In the genomic region with DNA sequence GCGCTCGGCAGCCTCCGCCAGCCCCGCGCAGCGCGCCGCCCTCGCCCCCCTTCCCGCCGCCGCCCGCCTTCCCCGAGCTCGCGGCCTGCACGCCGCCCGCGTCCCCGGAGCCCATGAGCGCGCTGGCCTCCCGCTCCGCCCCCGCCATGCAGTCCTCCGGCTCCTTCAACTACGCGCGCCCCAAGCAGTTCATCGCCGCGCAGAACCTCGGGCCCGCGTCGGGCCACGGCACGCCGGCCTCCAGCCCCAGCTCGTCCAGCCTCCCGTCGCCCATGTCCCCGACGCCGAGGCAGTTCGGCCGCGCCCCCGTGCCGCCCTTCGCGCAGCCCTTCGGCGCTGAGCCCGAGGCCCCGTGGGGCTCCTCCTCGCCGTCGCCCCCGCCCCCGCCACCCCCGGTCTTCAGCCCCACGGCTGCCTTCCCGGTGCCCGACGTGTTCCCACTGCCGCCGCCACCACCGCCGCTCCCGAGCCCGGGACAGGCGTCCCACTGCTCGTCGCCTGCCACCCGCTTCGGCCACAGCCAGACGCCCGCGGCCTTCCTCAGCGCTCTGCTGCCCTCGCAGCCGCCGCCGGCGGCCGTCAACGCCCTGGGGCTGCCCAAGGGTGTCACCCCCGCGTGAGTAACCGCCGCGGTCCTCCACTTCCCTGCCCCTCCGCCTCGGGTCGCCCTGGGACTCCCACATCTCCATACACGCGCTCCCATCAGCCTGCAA, we compare ENCODE assay signal across 8 cellular contexts.
DNase-seq lines count a peak whose midpoint lies in the region; ATAC-seq and TF ChIP-seq lines count a peak whose summit lies in the region.

No MANE protein-coding gene starts in this region.

- no peaks in the 10 kb centered on the region for H3K9me3 ChIP-seq in adrenal gland (replicated peaks in 1 of 3)

- intact Hi-C loops in adrenal gland (cut with DNase I), result no loop called here
- intact Hi-C loops in left colon (cut with DNase I, micrococcal nuclease), result no loop called here

- peaks cover 6 to 37% of the 10 kb centered on the region in 2 donors for H3K4me1 ChIP-seq in adrenal gland (replicated peaks in 1 of 2)

- H3K36me3 ChIP-seq in adrenal gland (replicated peaks in 1 of 2), result no peaks in the 10 kb centered on the region

- WGBS in adrenal gland, 4 donors, result 4 to 5% (median 4%) methylated on average over 17 to 99 of the region's 99 CpGs

- DNase-seq in GM12864 (ENCODE audit: low read depth), result no peak
- no peak for DNase-seq in HL-60 (ENCODE audit: low read depth in 1 of 2, low spot score in 1 of 2)
- peak in 6 of 7 donors; percentile 31 to 59 (median 52) for DNase-seq in adrenal gland
- DNase-seq in left colon, result peak; percentile 29 to 31
- DNase-seq in stimulated activated CD8-positive, alpha-beta memory T cell treated with anti-CD3 and anti-CD28 coated beads, Interleukin-4, amount 100 ng/mL, for 24 hours (ENCODE audit: low read depth), result peak; percentile 14
- no peak for DNase-seq in pons (ENCODE audit: low spot score)
- no peak for DNase-seq in GF-D8 (lab: John Stamatoyannopoulos, UW)
- DNase-seq in SK-N-DZ (ENCODE audit: low spot score), result no peak

- peak in 1 of 2 donors; percentile 21 for TF ChIP-seq POLR2A in adrenal gland (IDR thresholded peaks at IDR 0.05)

- H3K27me3 ChIP-seq in HL-60 (ENCODE audit: insufficient read depth, poor library complexity, severe bottlenecking) (peaks cover 26% of the 10 kb centered on the region), adrenal gland (no peaks in the 10 kb centered on the region)

- peak; percentile 59 for ATAC-seq in left colon

- H3K4me3 ChIP-seq in GM12864 (ENCODE audit: low read depth, low read length) (peak overlapping the region; percentile 48), HL-60 (replicated peaks; ENCODE audit: insufficient read depth, low read length) (peak overlapping the region; percentile 14), adrenal gland (peak overlapping the region in 2 of 4 donors; percentile 18 to 54)

- TF ChIP-seq CTCF in GM12864 (IDR thresholded peaks at IDR 0.05; ENCODE audit: low read depth, low read length, missing control alignments), result no peak
- no peak for TF ChIP-seq CTCF in HL-60 (IDR thresholded peaks at IDR 0.05; ENCODE audit: insufficient read depth, low read length)
- no peak for TF ChIP-seq CTCF in adrenal gland (IDR thresholded peaks at IDR 0.05)

- H3K27ac ChIP-seq in HL-60 (replicated peaks), result no peak overlapping the region
- H3K27ac ChIP-seq in adrenal gland, result peak overlapping the region in 4 of 5 donors; percentile 26 to 85 (median 71)

Comparison
In these comparisons a context has a peak if more than half of its experiments do, and no peak if none do; other contexts are left out.
1. DNase-seq: peak in adrenal gland (6 of 7), left colon (2 of 2) and stimulated activated CD8-positive, alpha-beta memory T cell treated with anti-CD3 and anti-CD28 coated beads, Interleukin-4, amount 100 ng/mL, for 24 hours (single experiment); none in GM12864 (single experiment), HL-60 (0 of 2), pons (single experiment), GF-D8 (single experiment) and SK-N-DZ (single experiment).